Comparison of ENCODE assay signal across 1 cellular context in the genomic region with DNA sequence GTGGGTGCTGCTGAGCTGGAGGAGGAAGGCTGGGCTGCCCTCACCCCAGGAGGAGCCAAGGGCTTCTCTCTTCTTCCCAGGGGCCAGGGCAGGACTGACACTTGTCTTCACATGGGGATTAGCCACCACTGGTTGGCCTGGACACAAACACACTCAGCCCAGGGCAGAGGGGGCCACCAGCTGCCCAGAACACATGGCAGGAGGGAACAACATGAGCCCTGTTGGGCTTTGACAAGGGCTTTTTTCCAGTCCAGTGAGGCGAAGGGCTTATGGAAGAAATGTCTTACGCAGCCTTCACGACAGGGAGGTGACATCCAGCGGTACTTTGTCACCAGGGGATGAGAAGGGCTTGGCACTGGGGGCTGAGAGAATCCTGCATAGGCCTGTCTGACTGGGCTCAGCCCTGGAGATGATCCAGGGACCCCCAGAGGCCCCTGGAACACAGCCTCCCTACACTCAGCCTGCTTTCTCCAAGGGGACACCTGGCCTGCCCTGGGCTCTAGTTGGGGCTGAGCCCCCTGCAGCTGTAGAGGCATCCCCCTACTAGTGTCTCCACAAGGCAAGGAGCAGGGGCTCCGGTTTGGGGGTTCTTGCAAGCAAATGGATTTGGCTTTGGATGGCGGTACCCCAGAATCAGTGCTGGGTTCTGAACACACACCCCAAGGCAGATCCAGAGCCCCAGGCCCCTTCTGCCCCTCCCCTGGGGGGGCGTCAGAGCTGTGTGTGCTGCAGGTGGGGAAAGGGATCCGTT.
TF ChIP-seq lines count a peak whose summit lies in the region.

No MANE protein-coding gene starts in this region.

TF ChIP-seq in K562, 482 proteins besides CTCF, POLR2A, EP300 and RAD21:
- TF ChIP-seq SIX5 (IDR thresholded peaks at IDR 0.05; ENCODE audit: borderline replicate concordance in 1 of 2, insufficient read depth in 1 of 2, low read depth in 1 of 2, low read length in 2 of 2) (no peak), HCFC1 (IDR thresholded peaks at IDR 0.05; ENCODE audit: low read depth, low read length) (no peak), TCF3 (CRISPR knock-in tag; IDR thresholded peaks at IDR 0.05) (no peak), NR1H2 (CRISPR knock-in tag; IDR thresholded peaks at IDR 0.05) (no peak), FOXK2 (conservative IDR thresholded peaks at IDR 0.05 in 1 of 2, IDR thresholded peaks at IDR 0.05 in 1 of 2; ENCODE audit: low read depth in 2 of 2) (no peak), ILF3 (IDR thresholded peaks at IDR 0.05; ENCODE audit: borderline replicate concordance) (no peak), NFE2 (IDR thresholded peaks at IDR 0.05; ENCODE audit: low read depth) (no peak), ARHGAP35 (IDR thresholded peaks at IDR 0.05; ENCODE audit: partially characterized antibody) (no peak), FOS (IDR thresholded peaks at IDR 0.05; ENCODE audit: extremely low read depth, insufficient read length) (no peak), KDM1A (IDR thresholded peaks at IDR 0.05) (no peak)
- TF ChIP-seq, protein P1, sequence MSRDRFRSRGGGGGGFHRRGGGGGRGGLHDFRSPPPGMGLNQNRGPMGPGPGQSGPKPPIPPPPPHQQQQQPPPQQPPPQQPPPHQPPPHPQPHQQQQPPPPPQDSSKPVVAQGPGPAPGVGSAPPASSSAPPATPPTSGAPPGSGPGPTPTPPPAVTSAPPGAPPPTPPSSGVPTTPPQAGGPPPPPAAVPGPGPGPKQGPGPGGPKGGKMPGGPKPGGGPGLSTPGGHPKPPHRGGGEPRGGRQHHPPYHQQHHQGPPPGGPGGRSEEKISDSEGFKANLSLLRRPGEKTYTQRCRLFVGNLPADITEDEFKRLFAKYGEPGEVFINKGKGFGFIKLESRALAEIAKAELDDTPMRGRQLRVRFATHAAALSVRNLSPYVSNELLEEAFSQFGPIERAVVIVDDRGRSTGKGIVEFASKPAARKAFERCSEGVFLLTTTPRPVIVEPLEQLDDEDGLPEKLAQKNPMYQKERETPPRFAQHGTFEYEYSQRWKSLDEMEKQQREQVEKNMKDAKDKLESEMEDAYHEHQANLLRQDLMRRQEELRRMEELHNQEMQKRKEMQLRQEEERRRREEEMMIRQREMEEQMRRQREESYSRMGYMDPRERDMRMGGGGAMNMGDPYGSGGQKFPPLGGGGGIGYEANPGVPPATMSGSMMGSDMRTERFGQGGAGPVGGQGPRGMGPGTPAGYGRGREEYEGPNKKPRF (IDR thresholded peaks at IDR 0.05; ENCODE audit: low read depth, low read length), result no peak
- TF ChIP-seq, protein P2, sequence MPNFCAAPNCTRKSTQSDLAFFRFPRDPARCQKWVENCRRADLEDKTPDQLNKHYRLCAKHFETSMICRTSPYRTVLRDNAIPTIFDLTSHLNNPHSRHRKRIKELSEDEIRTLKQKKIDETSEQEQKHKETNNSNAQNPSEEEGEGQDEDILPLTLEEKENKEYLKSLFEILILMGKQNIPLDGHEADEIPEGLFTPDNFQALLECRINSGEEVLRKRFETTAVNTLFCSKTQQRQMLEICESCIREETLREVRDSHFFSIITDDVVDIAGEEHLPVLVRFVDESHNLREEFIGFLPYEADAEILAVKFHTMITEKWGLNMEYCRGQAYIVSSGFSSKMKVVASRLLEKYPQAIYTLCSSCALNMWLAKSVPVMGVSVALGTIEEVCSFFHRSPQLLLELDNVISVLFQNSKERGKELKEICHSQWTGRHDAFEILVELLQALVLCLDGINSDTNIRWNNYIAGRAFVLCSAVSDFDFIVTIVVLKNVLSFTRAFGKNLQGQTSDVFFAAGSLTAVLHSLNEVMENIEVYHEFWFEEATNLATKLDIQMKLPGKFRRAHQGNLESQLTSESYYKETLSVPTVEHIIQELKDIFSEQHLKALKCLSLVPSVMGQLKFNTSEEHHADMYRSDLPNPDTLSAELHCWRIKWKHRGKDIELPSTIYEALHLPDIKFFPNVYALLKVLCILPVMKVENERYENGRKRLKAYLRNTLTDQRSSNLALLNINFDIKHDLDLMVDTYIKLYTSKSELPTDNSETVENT (CRISPR knock-in tag; IDR thresholded peaks at IDR 0.05), result no peak
TF ChIP-seq in K562: peak in this region for 0.
